Comparison of ENCODE assay signal across 8 cellular contexts in the genomic region with DNA sequence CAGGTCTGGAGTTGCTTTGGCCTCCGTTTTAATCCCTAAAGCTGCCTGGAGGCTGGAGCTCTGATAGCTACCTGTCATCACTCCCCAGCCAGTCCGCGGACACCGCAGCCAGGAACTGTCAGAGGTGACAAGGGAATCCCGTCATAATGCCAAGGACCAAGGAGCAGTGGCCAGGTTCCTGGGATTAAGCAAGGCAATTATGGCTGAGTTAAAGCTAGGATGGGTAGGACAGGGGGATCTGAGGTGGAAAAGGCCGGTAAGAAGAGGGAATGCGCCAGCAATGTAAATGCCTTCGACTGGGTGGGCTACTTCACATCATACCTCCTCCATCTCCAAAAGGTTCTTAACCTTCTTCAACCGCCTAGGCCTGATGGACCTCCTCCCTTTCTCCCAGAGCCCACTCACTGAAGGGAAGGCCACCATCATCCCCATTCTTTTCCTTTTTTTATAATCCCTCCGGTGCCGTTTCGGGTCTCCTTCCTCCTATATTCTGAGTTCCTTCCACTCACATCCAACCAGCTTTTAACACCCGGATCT. TPM values are rescaled to one million over a fixed set of nuclear protein-coding genes. Genes with fewer than 3 reads are reported as not detected.
A peak's percentile ranks its signal among the peaks of the same experiment; 100 is the strongest.
DNase-seq lines count a peak whose midpoint lies in the region; ATAC-seq, FAIRE-seq and TF ChIP-seq lines count a peak whose summit lies in the region.

No MANE protein-coding gene starts in this region.

- H3K9me2 ChIP-seq in GM23338 (ENCODE audit: insufficient read depth), result no peaks in the 10 kb centered on the region

- H3K27me3 Mint-ChIP-seq in GM23338 (ENCODE audit: insufficient read depth, low read depth, poor library complexity) (peaks cover 61% of the 10 kb centered on the region), naive B cell (no peaks in the 10 kb centered on the region)

- FAIRE-seq in RCC 7860 (lab: Jason Lieb, UNC), result no peak

- H3K9me3 Mint-ChIP-seq in GM23338 (no peaks in the 10 kb centered on the region; the same call in 2 of the 3 replicates), naive B cell (no peaks in the 10 kb centered on the region)

- H3K4me3 ChIP-seq in ACC112 (ENCODE audit: low read depth, low read length) (peak overlapping the region; percentile 92), GM23338 (peak overlapping the region; percentile 90), WI38 (ENCODE audit: low read depth, low read length) (peak overlapping the region; percentile 64), epithelial cell of proximal tubule (ENCODE audit: low read depth, low read length) (peak overlapping the region; percentile 61)

- ATAC-seq in GM23338, result no peak
- ATAC-seq in naive B cell (ENCODE audit: low read depth in 2 of 2), result no peak
- ATAC-seq in HG03378 (IDR thresholded peaks at IDR 0.05; ENCODE audit: unreplicated experiment), result no peak
- no peak for ATAC-seq in HG03025 (IDR thresholded peaks at IDR 0.05; ENCODE audit: low FRiP score, unreplicated experiment)

- H3K4me3 Mint-ChIP-seq in GM23338 (peak overlapping the region; percentile 88), naive B cell (peak overlapping the region; percentile 91 to 97 (median 95))

- H3K4me1 Mint-ChIP-seq in GM23338, result peaks cover 8% of the 10 kb centered on the region
- peaks cover 21 to 34% (median 29%) of the 10 kb centered on the region in 3 donors for H3K4me1 Mint-ChIP-seq in naive B cell

- TF ChIP-seq CTCF in GM23338 (conservative IDR thresholded peaks at IDR 0.05; ENCODE audit: low read depth in 2 of 2), result no peak
- TF ChIP-seq CTCF in WI38 (IDR thresholded peaks at IDR 0.05; ENCODE audit: low read depth, low read length), result no peak
- TF ChIP-seq CTCF in epithelial cell of proximal tubule (conservative IDR thresholded peaks at IDR 0.05; ENCODE audit: low read depth, low read length), result no peak

- DNase-seq in GM23338 (ENCODE audit: low spot score) (peak; percentile 12), epithelial cell of proximal tubule (ENCODE audit: low read depth) (no peak), naive B cell (peak; percentile 14), RCC 7860 (ENCODE audit: low spot score) (no peak)

- H3K27ac ChIP-seq in ACC112 (ENCODE audit: low read depth, low read length) (peak overlapping the region; percentile 98), GM23338 (ENCODE audit: low read depth) (no peak overlapping the region)

- H3K27ac Mint-ChIP-seq in GM23338 (no peak overlapping the region), naive B cell (peak overlapping the region; percentile 98 to 100 (median 98))

- H3F3A ChIP-seq in GM23338 (replicated peaks; ENCODE audit: low read depth), result peaks cover 8% of the 10 kb centered on the region; the same call in 1 of the 2 replicates

- peaks cover 6% of the 10 kb centered on the region for H3K79me2 ChIP-seq in ACC112 (ENCODE audit: control insufficient read depth, insufficient read depth, low read length, unreplicated experiment)
- no peaks in the 10 kb centered on the region for H3K79me2 ChIP-seq in GM23338 (replicated peaks; ENCODE audit: insufficient read depth)

- H2AFZ ChIP-seq in ACC112 (ENCODE audit: low read length, unreplicated experiment) (peak overlapping the region; percentile 82), GM23338 (no peak overlapping the region)

- H3K36me3 Mint-ChIP-seq in GM23338 (ENCODE audit: low read depth) (no peaks in the 10 kb centered on the region), naive B cell (no peaks in the 10 kb centered on the region)

- peak overlapping the region; percentile 90 for H3K4me2 ChIP-seq in GM23338

- H3K4me1 ChIP-seq in ACC112 (ENCODE audit: control insufficient read depth, insufficient read depth, low read length, unreplicated experiment) (peaks cover 30% of the 10 kb centered on the region), GM23338 (ENCODE audit: insufficient read depth) (peaks cover 14% of the 10 kb centered on the region)

- H3K36me3 ChIP-seq in ACC112 (ENCODE audit: insufficient read depth, low read length) (no peaks in the 10 kb centered on the region), GM23338 (ENCODE audit: insufficient read depth) (no peaks in the 10 kb centered on the region)

- no peaks in the 10 kb centered on the region for H3K27me3 ChIP-seq in ACC112 (ENCODE audit: insufficient read depth, low read length)
- peaks cover 78% of the 10 kb centered on the region for H3K27me3 ChIP-seq in GM23338 (ENCODE audit: insufficient read depth)

- H4K20me1 ChIP-seq in GM23338 (replicated peaks; ENCODE audit: insufficient read depth), result peaks cover 8% of the 10 kb centered on the region

TF ChIP-seq in GM23338, 12 proteins besides CTCF, POLR2A, EP300 and RAD21:
- TF ChIP-seq NANOG (IDR thresholded peaks at IDR 0.05; ENCODE audit: borderline replicate concordance) (no peak), JUNB (IDR thresholded peaks at IDR 0.05; ENCODE audit: unreplicated experiment) (no peak), EZH2 (IDR thresholded peaks at IDR 0.05; ENCODE audit: low read depth, unreplicated experiment) (peak; percentile 34), ETS1 (IDR thresholded peaks at IDR 0.05) (no peak)
TF ChIP-seq in GM23338: peak in this region for 1.

RNA-seq across cellular contexts. Expression of gene PPP1R3E, which starts 1.9 kb away (rescaled TPM):
- 0.66 and 2.3 TPM in 2 replicates for total RNA-seq in GM23338 (2014; rRNA removed; shearing (Covaris generic))
- polyA plus RNA-seq in GM23338 (2016; fragmentation: Nextera tagmentation; extraction: Ambion mirVana), result 1.8 and 2.5 TPM in 2 replicates
- total RNA-seq in epithelial cell of proximal tubule, result 1.5 and 1.6 TPM in 2 replicates
- polyA plus RNA-seq in naive B cell (ENCODE audit: low read depth in 6 of 6), result 10 to 100 TPM in 1 of 6 donors, 1 to 10 TPM in 5; 3.9 to 11.8 (median 5.1) TPM

RNA-seq across cellular contexts. Expression of gene BCL2L2, which starts 5.9 kb away (rescaled TPM):
- 11.0 and 12.3 TPM in 2 replicates for total RNA-seq in GM23338 (2014; rRNA removed; shearing (Covaris generic))
- 3.5 and 3.6 TPM in 2 replicates for polyA plus RNA-seq in GM23338 (2016; fragmentation: Nextera tagmentation; extraction: Ambion mirVana)
- total RNA-seq in epithelial cell of proximal tubule, result 10.7 and 13.3 TPM in 2 replicates
- under 1 TPM in 3 of 6 donors, not detected in 3; 0.22 to 0.72 (median 0.28) TPM for polyA plus RNA-seq in naive B cell (ENCODE audit: low read depth in 6 of 6)

RNA-seq across cellular contexts. Expression of gene HOMEZ, which starts 14.8 kb away (rescaled TPM):
- 4.5 and 5.3 TPM in 2 replicates for total RNA-seq in GM23338 (2014; rRNA removed; shearing (Covaris generic))
- polyA plus RNA-seq in GM23338 (2016; fragmentation: Nextera tagmentation; extraction: Ambion mirVana) (7.9 and 8.4 TPM in 2 replicates), naive B cell (ENCODE audit: low read depth in 6 of 6) (1 to 10 TPM; 1.0 to 6.9 (median 4.8) TPM)
- total RNA-seq in epithelial cell of proximal tubule, result 10.4 and 11.6 TPM in 2 replicates

RNA-seq across cellular contexts. Expression of gene PABPN1, which starts 20.5 kb away (rescaled TPM):
- 110 and 116 TPM in 2 replicates for total RNA-seq in GM23338 (2014; rRNA removed; shearing (Covaris generic))
- polyA plus RNA-seq in GM23338 (2016; fragmentation: Nextera tagmentation; extraction: Ambion mirVana) (342 and 384 TPM in 2 replicates), naive B cell (ENCODE audit: low read depth in 6 of 6) (100 to 1,000 TPM; 114 to 160 (median 145) TPM)
- 62.2 and 79.9 TPM in 2 replicates for total RNA-seq in epithelial cell of proximal tubule

RNA-seq across cellular contexts. Expression of gene SLC22A17, which starts 51.9 kb away (rescaled TPM):
- 52.6 and 56.6 TPM in 2 replicates for total RNA-seq in GM23338 (2014; rRNA removed; shearing (Covaris generic))
- polyA plus RNA-seq in GM23338 (2016; fragmentation: Nextera tagmentation; extraction: Ambion mirVana), result 28.6 and 29.5 TPM in 2 replicates
- total RNA-seq in epithelial cell of proximal tubule, result 4.3 and 7.3 TPM in 2 replicates
- under 1 TPM in 2 of 6 donors, not detected in 4; 0.29 to 0.66 TPM for polyA plus RNA-seq in naive B cell (ENCODE audit: low read depth in 6 of 6)

Comparison
In these comparisons a context has a peak if more than half of its experiments do, and no peak if none do; other contexts are left out.
1. DNase-seq: peak in GM23338 (single experiment) and naive B cell (single experiment); none in epithelial cell of proximal tubule (single experiment) and RCC 7860 (single experiment).
2. Peak in every context shown above with its lines, with median percentiles within 50 percentile points of each other: H3K4me3 ChIP-seq.